10 cellular contexts compared by ENCODE assay signal in the genomic region with DNA sequence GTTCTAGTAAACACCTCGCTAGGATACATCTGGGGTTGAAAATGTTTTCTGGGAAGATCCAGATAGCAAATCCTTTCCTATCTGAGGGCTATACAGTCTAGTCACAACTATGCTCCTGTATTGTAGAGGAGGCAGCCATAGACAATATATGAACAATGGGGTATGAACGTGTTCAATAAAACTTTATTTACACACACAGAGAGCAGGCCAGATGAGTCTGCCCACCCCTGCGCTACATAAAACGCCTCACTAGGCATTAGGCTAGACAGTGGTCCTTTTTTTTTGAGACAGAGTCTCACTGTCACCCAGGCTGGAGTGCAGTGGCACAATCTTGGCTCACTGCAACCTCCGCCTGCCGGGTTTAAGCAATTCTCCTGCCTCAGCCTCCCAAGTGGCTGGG.
"Had no signal": no experiment of that assay in that cellular context is flagged by ENCODE, and none has a peak within 500 bp of the region (broad histone marks: within the 10 kb centered on the region; RNA-seq: fewer than 3 reads in every experiment).

No MANE protein-coding gene starts in this region.

- H3K4me2 ChIP-seq: KMS-11 had no signal

- H3K9me3 ChIP-seq: HAP-1 had no signal

- ATAC-seq: HCT116 had no signal

- DNase-seq: GM23248, GOT3, H7, HFFc6, IMR-90, KBM-7 had no signal

- H3K4me3 ChIP-seq: GM23248, HAP-1 had no signal

- H2AFZ ChIP-seq: GM23248 had no signal

- H3K27ac ChIP-seq: GM23248, HL-60, KMS-11 had no signal

- H3K9ac ChIP-seq: KMS-11 had no signal

- H3K4me1 ChIP-seq: HAP-1 had no signal
